Comparison of ENCODE assay signal across 8 cellular contexts in genomic region chrX:47581731-47582647, GRCh38. TPM values are rescaled to one million over a fixed set of nuclear protein-coding genes. Genes with fewer than 3 reads are reported as not detected.
DNase-seq lines count a peak whose midpoint lies in the region; ATAC-seq and TF ChIP-seq lines count a peak whose summit lies in the region.

Gene TIMP1, plus strand, starts transcription at chrX:47582436. Its CDS starts 980 bp downstream, at chrX:47583416.

- no peaks in the 10 kb centered on the region for H3K27me3 ChIP-seq in left lung

- TF ChIP-seq CTCF in GM12875 (IDR thresholded peaks at IDR 0.05; ENCODE audit: borderline replicate concordance, insufficient read depth, low read depth, low read length) (no peak), left lung (IDR thresholded peaks at IDR 0.05) (no peak)

- intact Hi-C loops in left lung (cut with DNase I), result no loop called here

- H3K4me3 ChIP-seq in GM12875 (ENCODE audit: low read depth, low read length), result peak within 1 kb of the TSS; percentile 64
- peak within 1 kb of the TSS; percentile 27 to 52 for H3K4me3 ChIP-seq in left lung

- ATAC-seq in HG02678 (IDR thresholded peaks at IDR 0.05; ENCODE audit: unreplicated experiment) (peak; percentile 91), left lung (peak; percentile 90), HG03469 (IDR thresholded peaks at IDR 0.05; ENCODE audit: unreplicated experiment) (no peak)

- H3K36me3 ChIP-seq in left lung, result peaks cover 0 to 19% of the 10 kb centered on the region in 2 donors

- DNase-seq in NCI-H2196 (lab: John Stamatoyannopoulos, UW; ENCODE audit: unreplicated experiment) (peak; percentile 66), dedifferentiated amniotic fluid mesenchymal stem cell (ENCODE audit: extremely low spot score) (peak; percentile 86), left lung (peak; percentile 93 to 95)
- DNase-seq in activated CD4-positive, alpha-beta T cell treated with anti-CD3 and anti-CD28 coated beads, Interleukin-2, amount 50 U/mL, for 1 hour, result peak; percentile 76
- peak; percentile 65 to 67 for DNase-seq in stimulated activated CD4-positive, alpha-beta T cell treated with anti-CD3 and anti-CD28 coated beads, Interleukin-2, amount 100 ng/mL, for 48 hours

- peaks cover 4 to 39% of the 10 kb centered on the region in 2 donors for H3K4me1 ChIP-seq in left lung

- peak within 1 kb of the TSS; percentile 74 to 82 for H3K27ac ChIP-seq in left lung

- H3K9me3 ChIP-seq in left lung, result no peaks in the 10 kb centered on the region

RNA-seq across cellular contexts. Expression of gene TIMP1, which starts in this region (rescaled TPM):
- 1,000 to 10,000 TPM in 1 of 2 donors, 100 to 1,000 TPM in 1; 998 to 2,737 TPM for total RNA-seq in left lung
